In genomic region chr17:14297161-14297851, GRCh38 we compare ENCODE assay signal across 1 cellular context.
A peak's percentile ranks its signal among the peaks of the same experiment; 100 is the strongest.
TF ChIP-seq lines count a peak whose summit lies in the region.

No MANE protein-coding gene starts in this region.

TF ChIP-seq in HepG2, 621 proteins besides CTCF, POLR2A, EP300 and RAD21 (continued from another document and continues in another):
- TF ChIP-seq ZBTB10 (CRISPR knock-in tag; IDR thresholded peaks at IDR 0.05; ENCODE audit: borderline replicate concordance): no peak
- no peak for TF ChIP-seq IKZF5 (CRISPR knock-in tag; IDR thresholded peaks at IDR 0.05)
- TF ChIP-seq HMG20B (CRISPR knock-in tag; conservative IDR thresholded peaks at IDR 0.05): no peak
- no peak for TF ChIP-seq ZNF256 (CRISPR knock-in tag; conservative IDR thresholded peaks at IDR 0.05)
- TF ChIP-seq ZNF850 (CRISPR knock-in tag; conservative IDR thresholded peaks at IDR 0.05): no peak
- no peak for TF ChIP-seq ZNF484 (CRISPR knock-in tag; IDR thresholded peaks at IDR 0.05; ENCODE audit: borderline replicate concordance, low read depth)
- peak; percentile 27; the same call in 1 of the 2 replicates for TF ChIP-seq IRF2 (CRISPR knock-in tag; IDR thresholded peaks at IDR 0.05)
- TF ChIP-seq CHCHD3 (CRISPR knock-in tag; IDR thresholded peaks at IDR 0.05): no peak
- TF ChIP-seq ATF6 (CRISPR knock-in tag; conservative IDR thresholded peaks at IDR 0.05): no peak
- no peak for TF ChIP-seq PAWR (CRISPR knock-in tag; IDR thresholded peaks at IDR 0.05; ENCODE audit: borderline replicate concordance)
- TF ChIP-seq ZNF710 (CRISPR knock-in tag; IDR thresholded peaks at IDR 0.05; ENCODE audit: borderline replicate concordance): no peak
- no peak for TF ChIP-seq KMT2B (CRISPR knock-in tag; IDR thresholded peaks at IDR 0.05)
- no peak for TF ChIP-seq ATF1 (CRISPR knock-in tag; IDR thresholded peaks at IDR 0.05)
- TF ChIP-seq ZNF558 (CRISPR knock-in tag; IDR thresholded peaks at IDR 0.05; ENCODE audit: borderline replicate concordance): no peak
- TF ChIP-seq THAP8 (CRISPR knock-in tag; IDR thresholded peaks at IDR 0.05; ENCODE audit: borderline replicate concordance): no peak
- no peak for TF ChIP-seq PRDM10 (CRISPR knock-in tag; IDR thresholded peaks at IDR 0.05; ENCODE audit: low read depth)
- TF ChIP-seq CC2D1A (CRISPR knock-in tag; IDR thresholded peaks at IDR 0.05): no peak
- TF ChIP-seq ZNF263 (CRISPR knock-in tag; IDR thresholded peaks at IDR 0.05): peak; percentile 62; the same call in 1 of the 2 replicates
- TF ChIP-seq HNF1A (IDR thresholded peaks at IDR 0.05; ENCODE audit: low read depth): no peak
- peak; percentile 16; the same call in 1 of the 2 replicates for TF ChIP-seq HNF1A (CRISPR knock-in tag; IDR thresholded peaks at IDR 0.05; ENCODE audit: borderline replicate concordance)
- TF ChIP-seq PATZ1 (CRISPR knock-in tag; IDR thresholded peaks at IDR 0.05): peak; percentile 66
- TF ChIP-seq ZNF562 (CRISPR knock-in tag; IDR thresholded peaks at IDR 0.05; ENCODE audit: borderline replicate concordance): no peak
- TF ChIP-seq ZMAT3 (CRISPR knock-in tag; conservative IDR thresholded peaks at IDR 0.05): peak; percentile 72
- TF ChIP-seq ZIK1 (CRISPR knock-in tag; IDR thresholded peaks at IDR 0.05; ENCODE audit: borderline replicate concordance, low read depth): 0 out of 2 replicates have a peak, but pooled peaks have one; percentile 43
- no peak for TF ChIP-seq ZNF253 (CRISPR knock-in tag; IDR thresholded peaks at IDR 0.05; ENCODE audit: borderline replicate concordance)
- no peak for TF ChIP-seq DNMT3B (CRISPR knock-in tag; conservative IDR thresholded peaks at IDR 0.05)
- no peak; the same call in 1 of the 2 replicates for TF ChIP-seq SAFB2 (CRISPR knock-in tag; IDR thresholded peaks at IDR 0.05; ENCODE audit: borderline replicate concordance, low read depth)
- TF ChIP-seq XRCC5 (optimal IDR thresholded peaks at IDR 0.05; ENCODE audit: low read length): peak; percentile 85
- TF ChIP-seq FOSL2 (CRISPR knock-in tag; IDR thresholded peaks at IDR 0.05): no peak
- no peak for TF ChIP-seq ZSCAN25 (CRISPR knock-in tag; IDR thresholded peaks at IDR 0.05)
- TF ChIP-seq THYN1 (CRISPR knock-in tag; IDR thresholded peaks at IDR 0.05; ENCODE audit: borderline replicate concordance, low read depth): no peak
- TF ChIP-seq HOXD1 (CRISPR knock-in tag; IDR thresholded peaks at IDR 0.05): no peak
- TF ChIP-seq ZNF552 (CRISPR knock-in tag; IDR thresholded peaks at IDR 0.05; ENCODE audit: borderline replicate concordance): no peak; the same call in 1 of the 2 replicates
